14 cellular contexts compared by ENCODE assay signal in genomic region chr9:93666279-93666784, GRCh38.
"Had no signal": no experiment of that assay in that cellular context is flagged by ENCODE, and none has a peak within 500 bp of the region (broad histone marks: within the 10 kb centered on the region; RNA-seq: fewer than 3 reads in every experiment).

No MANE protein-coding gene starts in this region.

- ATAC-seq: activated CD8-positive, alpha-beta T cell treated with anti-CD3 and anti-CD28 coated beads, Interleukin-2, amount 10 ng/mL, durations not matched to agents 7 days and 5 days; activated naive CD8-positive, alpha-beta T cell treated with anti-CD3 and anti-CD28 coated beads, Interleukin-2, amount 50 U/mL, for 24 hours; effector memory CD8-positive, alpha-beta T cell; natural killer cell treated with Interleukin-12 subunit alpha and Interleukin-12 subunit beta and Interleukin-15 and Interleukin-18, amount 100 ng/mL, for 72 hours had no signal

- H3K4me3 Mint-ChIP-seq: activated CD8-positive, alpha-beta T cell treated with anti-CD3 and anti-CD28 coated beads, Interleukin-2, amount 10 ng/mL, durations not matched to agents 7 days and 5 days; activated naive CD8-positive, alpha-beta T cell treated with anti-CD3 and anti-CD28 coated beads, Interleukin-2, amount 50 U/mL, for 24 hours; effector memory CD8-positive, alpha-beta T cell; natural killer cell treated with Interleukin-12 subunit alpha and Interleukin-12 subunit beta and Interleukin-15 and Interleukin-18, amount 100 ng/mL, for 72 hours; stimulated activated naive CD8-positive, alpha-beta T cell treated with anti-CD3 and anti-CD28 coated beads, Interleukin-15, Interleukin-2, amounts not matched to agents 100 ng/mL and 50 ng/mL, for 24 hours had no signal

- H3K36me3 Mint-ChIP-seq: natural killer cell treated with Interleukin-12 subunit alpha and Interleukin-12 subunit beta and Interleukin-15 and Interleukin-18, amount 100 ng/mL, for 72 hours had no signal

- H3K27ac ChIP-seq: colonic mucosa, ovary, vagina had no signal

- DNase-seq: activated CD8-positive, alpha-beta T cell treated with anti-CD3 and anti-CD28 coated beads, Interleukin-2, amount 10 ng/mL, durations not matched to agents 7 days and 5 days; activated gamma-delta T cell; activated naive CD8-positive, alpha-beta T cell treated with anti-CD3 and anti-CD28 coated beads, Interleukin-2, amount 50 U/mL, for 24 hours; activated T-cell treated with anti-CD3 and anti-CD28 coated beads, Interleukin-2, amount 50 U/mL, for 1 hour; caudate nucleus; colonic mucosa; effector memory CD8-positive, alpha-beta T cell; SHP77; stimulated activated CD4-positive, alpha-beta T cell treated with anti-CD3 and anti-CD28 coated beads, Interleukin-15, amount 100 ng/mL, for 24 hours; stimulated activated CD4-positive, alpha-beta T cell treated with anti-CD3 and anti-CD28 coated beads, Interleukin-4, amount 100 ng/mL, for 24 hours had no signal

- H3K9me3 Mint-ChIP-seq: activated naive CD8-positive, alpha-beta T cell treated with anti-CD3 and anti-CD28 coated beads, Interleukin-2, amount 50 U/mL, for 24 hours; effector memory CD8-positive, alpha-beta T cell; natural killer cell treated with Interleukin-12 subunit alpha and Interleukin-12 subunit beta and Interleukin-15 and Interleukin-18, amount 100 ng/mL, for 72 hours; stimulated activated naive CD8-positive, alpha-beta T cell treated with anti-CD3 and anti-CD28 coated beads, Interleukin-15, Interleukin-2, amounts not matched to agents 100 ng/mL and 50 ng/mL, for 24 hours had no signal

- H3K4me3 ChIP-seq: colonic mucosa, ovary, vagina had no signal

- H3K9me3 ChIP-seq: colonic mucosa, ovary, vagina had no signal

- H3K27me3 ChIP-seq: colonic mucosa, ovary, vagina had no signal

- H3K4me1 Mint-ChIP-seq: activated naive CD8-positive, alpha-beta T cell treated with anti-CD3 and anti-CD28 coated beads, Interleukin-2, amount 50 U/mL, for 24 hours had no signal

- H3K27ac Mint-ChIP-seq: activated CD8-positive, alpha-beta T cell treated with anti-CD3 and anti-CD28 coated beads, Interleukin-2, amount 10 ng/mL, durations not matched to agents 7 days and 5 days; activated naive CD8-positive, alpha-beta T cell treated with anti-CD3 and anti-CD28 coated beads, Interleukin-2, amount 50 U/mL, for 24 hours; natural killer cell treated with Interleukin-12 subunit alpha and Interleukin-12 subunit beta and Interleukin-15 and Interleukin-18, amount 100 ng/mL, for 72 hours; stimulated activated naive CD8-positive, alpha-beta T cell treated with anti-CD3 and anti-CD28 coated beads, Interleukin-15, Interleukin-2, amounts not matched to agents 100 ng/mL and 50 ng/mL, for 24 hours had no signal

- H3K36me3 ChIP-seq: colonic mucosa, ovary had no signal

- H3K27me3 Mint-ChIP-seq: activated naive CD8-positive, alpha-beta T cell treated with anti-CD3 and anti-CD28 coated beads, Interleukin-2, amount 50 U/mL, for 24 hours; effector memory CD8-positive, alpha-beta T cell; natural killer cell treated with Interleukin-12 subunit alpha and Interleukin-12 subunit beta and Interleukin-15 and Interleukin-18, amount 100 ng/mL, for 72 hours; stimulated activated naive CD8-positive, alpha-beta T cell treated with anti-CD3 and anti-CD28 coated beads, Interleukin-15, Interleukin-2, amounts not matched to agents 100 ng/mL and 50 ng/mL, for 24 hours had no signal

- H3K4me1 ChIP-seq: colonic mucosa, vagina had no signal
